ENCODE assay signal across 21 cellular contexts in genomic region chr3:185995352-185995751, GRCh38. TPM values are rescaled to one million over a fixed set of nuclear protein-coding genes. Genes with fewer than 3 reads are reported as not detected.
DNase-seq lines count a peak whose midpoint lies in the region; TF ChIP-seq lines count a peak whose summit lies in the region.
"Had no signal": no experiment of that assay in that cellular context is flagged by ENCODE, and none has a peak within 500 bp of the region (broad histone marks: within the 10 kb centered on the region; RNA-seq: fewer than 3 reads in every experiment).

No MANE protein-coding gene starts in this region.

- H3K4me3 ChIP-seq in fibroblast of lung (replicated peaks in 1 of 4; ENCODE audit: control extremely low read depth in 1 of 4, insufficient read depth in 1 of 4, low read depth in 3 of 4, low read length in 4 of 4): no peak overlapping the region
- H3K4me3 ChIP-seq in Caco-2 (ENCODE audit: low read depth, low read length): no peak overlapping the region
- H3K4me3 ChIP-seq: colonic mucosa, heart right ventricle, prostate gland had no signal

- peaks cover 6% of the 10 kb centered on the region for H3K36me3 Mint-ChIP-seq in Caco-2 (ENCODE audit: insufficient read depth, unreplicated experiment)
- H3K36me3 Mint-ChIP-seq: CD4-positive, CD25-positive, alpha-beta regulatory T cell; memory B cell; naive thymus-derived CD8-positive, alpha-beta T cell had no signal

- intact Hi-C loops in Caco-2 (cut with micrococcal nuclease; ENCODE audit: unreplicated experiment): no loop called here

- no TSS peak for BruUV-seq in Caco-2 (replicated peaks; lab: Mats Ljungman, UMichigan)

- H3K27ac Mint-ChIP-seq in Caco-2 (ENCODE audit: unreplicated experiment): no peak overlapping the region
- H3K27ac Mint-ChIP-seq: CD4-positive, CD25-positive, alpha-beta regulatory T cell; memory B cell; naive thymus-derived CD8-positive, alpha-beta T cell; T-helper 1 cell treated with Interleukin-12 subunit alpha and Interleukin-12 subunit beta and Interleukin-4 antibody, amounts not matched to agents 30 μg/mL and 1 μg/mL, for 36 hours had no signal

- no peak for TF ChIP-seq CTCF in RWPE1 (conservative IDR thresholded peaks at IDR 0.05; ENCODE audit: low read depth)
- TF ChIP-seq CTCF in fibroblast of lung (conservative IDR thresholded peaks at IDR 0.05 in 1 of 2, IDR thresholded peaks at IDR 0.05 in 1 of 2; ENCODE audit: low read depth in 1 of 2, low read length in 2 of 2): no peak
- TF ChIP-seq CTCF in Caco-2 (IDR thresholded peaks at IDR 0.05; ENCODE audit: insufficient read depth in 1 of 2, low read depth in 1 of 2, low read length in 1 of 2, severe bottlenecking in 1 of 2, unreplicated experiment in 1 of 2): no peak

- H3K27ac ChIP-seq in RWPE1 (no peak overlapping the region), fibroblast of lung (ENCODE audit: insufficient read depth, low read length) (no peak overlapping the region)
- H3K27ac ChIP-seq: colonic mucosa, heart right ventricle, KMS-11, prostate gland had no signal

- DNase-seq in ELR (ENCODE audit: low read depth) (peak; percentile 72), RWPE1 (ENCODE audit: low spot score) (peak; percentile 40), fibroblast of lung (ENCODE audit: low read depth in 2 of 2) (peak; percentile 86 to 90), renal cortical epithelial cell (ENCODE audit: low read depth) (peak; percentile 15), NCI-H2029 (lab: John Stamatoyannopoulos, UW) (no peak), hippocampal formation (lab: John Stamatoyannopoulos, UW) (no peak), Caco-2 (no peak)
- DNase-seq: activated CD4-positive, CD25-positive, alpha-beta regulatory T cell; amniotic stem cell; CD4-positive, CD25-positive, alpha-beta regulatory T cell; colonic mucosa; DND-41; heart right ventricle; naive thymus-derived CD8-positive, alpha-beta T cell; NCI-H1436 treated with DMSO at 0.1 percent for 48 hours; NK-92 treated with Interleukin-12 subunit alpha and Interleukin-12 subunit beta, amount 100 ng/mL, for 24 hours; stimulated activated naive CD4-positive, alpha-beta T cell had no signal

- no peaks in the 10 kb centered on the region for H4K20me1 ChIP-seq in fibroblast of lung (ENCODE audit: control insufficient read depth, extremely low read depth, insufficient read depth, low read length)

- no peaks in the 10 kb centered on the region for H3K9me3 Mint-ChIP-seq in Caco-2 (ENCODE audit: unreplicated experiment)
- H3K9me3 Mint-ChIP-seq: CD4-positive, CD25-positive, alpha-beta regulatory T cell; memory B cell; naive thymus-derived CD8-positive, alpha-beta T cell; T-helper 1 cell treated with Interleukin-12 subunit alpha and Interleukin-12 subunit beta and Interleukin-4 antibody, amounts not matched to agents 30 μg/mL and 1 μg/mL, for 36 hours had no signal

- no peak overlapping the region for H3K4me3 Mint-ChIP-seq in Caco-2 (ENCODE audit: unreplicated experiment)
- H3K4me3 Mint-ChIP-seq: CD4-positive, CD25-positive, alpha-beta regulatory T cell; memory B cell; naive thymus-derived CD8-positive, alpha-beta T cell; T-helper 1 cell treated with Interleukin-12 subunit alpha and Interleukin-12 subunit beta and Interleukin-4 antibody, amounts not matched to agents 30 μg/mL and 1 μg/mL, for 36 hours had no signal

- peaks cover 5% of the 10 kb centered on the region for H3K27me3 Mint-ChIP-seq in Caco-2 (ENCODE audit: insufficient read depth, unreplicated experiment)
- H3K27me3 Mint-ChIP-seq: memory B cell had no signal

- peaks cover 10% of the 10 kb centered on the region for H3K4me1 ChIP-seq in fibroblast of lung (ENCODE audit: control insufficient read depth, extremely low read depth, insufficient read depth, low read length)
- no peaks in the 10 kb centered on the region for H3K4me1 ChIP-seq in Caco-2
- H3K4me1 ChIP-seq: colonic mucosa, prostate gland had no signal

- POLR2A ChIA-PET in RWPE1 (lab: Yijun Ruan, JAX; ENCODE audit: low non-redundant PET): no interaction called here
- POLR2A ChIA-PET in Caco-2 (lab: Charles Lee): no interaction called here

- peak overlapping the region; percentile 35 for H3K4me2 ChIP-seq in fibroblast of lung (ENCODE audit: extremely low read depth, insufficient read depth, low read length)
- H3K4me2 ChIP-seq: KMS-11 had no signal

- H3K9me3 ChIP-seq in fibroblast of lung (ENCODE audit: control insufficient read depth, insufficient read depth, low read depth, low read length) (no peaks in the 10 kb centered on the region), Caco-2 (no peaks in the 10 kb centered on the region)
- H3K9me3 ChIP-seq: colonic mucosa, heart right ventricle, prostate gland had no signal

- H3K4me1 Mint-ChIP-seq in Caco-2 (ENCODE audit: low read depth, unreplicated experiment): no peaks in the 10 kb centered on the region
- H3K4me1 Mint-ChIP-seq: CD4-positive, CD25-positive, alpha-beta regulatory T cell; memory B cell; naive thymus-derived CD8-positive, alpha-beta T cell had no signal

- CTCF ChIA-PET in RWPE1 (lab: Yijun Ruan, JAX): interaction anchor here (0.6 to 1.3 kb wide), 4 partner anchors 12 to 622 kb away, joined by 3 to 6 read pairs (median 4); no protein-coding TSS in a partner anchor
- CTCF ChIA-PET in Caco-2 (lab: Charles Lee): no interaction called here

- no peaks in the 10 kb centered on the region for H3K36me3 ChIP-seq in fibroblast of lung (ENCODE audit: control insufficient read depth, insufficient read depth, low read length)
- no peaks in the 10 kb centered on the region for H3K36me3 ChIP-seq in Caco-2 (ENCODE audit: control insufficient read depth, insufficient read depth, low read length)
- H3K36me3 ChIP-seq: colonic mucosa, heart right ventricle, prostate gland had no signal

- H3K27me3 ChIP-seq in fibroblast of lung (ENCODE audit: control insufficient read depth, insufficient read depth, low read length) (no peaks in the 10 kb centered on the region), Caco-2 (replicated peaks; ENCODE audit: control insufficient read depth, insufficient read depth, low read length) (no peaks in the 10 kb centered on the region)
- H3K27me3 ChIP-seq: colonic mucosa, heart right ventricle had no signal

- H2AFZ ChIP-seq in fibroblast of lung (ENCODE audit: low read length): no peak overlapping the region

- H3K9ac ChIP-seq in fibroblast of lung (ENCODE audit: insufficient read depth, low read length): no peak overlapping the region
- H3K9ac ChIP-seq: KMS-11 had no signal

- no peaks in the 10 kb centered on the region for H3K79me2 ChIP-seq in fibroblast of lung (ENCODE audit: control insufficient read depth, insufficient read depth, low read length)

RNA-seq across cellular contexts. Expression of gene TRA2B, which starts 57.5 kb away (rescaled TPM):
- total RNA-seq in fibroblast of lung: 80.6 and 117 TPM in 2 replicates
- 140 and 178 TPM in 2 replicates for polyA plus RNA-seq in fibroblast of lung
- polyA plus RNA-seq in fibroblast of lung (2012): 142 and 150 TPM in 2 replicates
- polyA minus RNA-seq in fibroblast of lung (ENCODE audit: low replicate concordance): 107 and 186 TPM in 2 replicates
- 170 and 204 TPM in 2 replicates for total RNA-seq in renal cortical epithelial cell
- total RNA-seq in Caco-2 (2022): 197 and 204 TPM in 2 replicates

Comparison
In these comparisons a context has a peak if more than half of its experiments do, and no peak if none do; other contexts are left out.
1. DNase-seq: peak in ELR (single experiment), RWPE1 (single experiment), fibroblast of lung (2 of 2) and renal cortical epithelial cell (single experiment); none in NCI-H2029 (single experiment), hippocampal formation (0 of 2) and Caco-2 (0 of 2).